ENCODE assay signal across 20 cellular contexts in genomic region chr3:105394177-105394576, GRCh38. TPM values are rescaled to one million over a fixed set of nuclear protein-coding genes. Genes with fewer than 3 reads are reported as not detected.
DNase-seq lines count a peak whose midpoint lies in the region; ATAC-seq and TF ChIP-seq lines count a peak whose summit lies in the region.
"Had no signal": no experiment of that assay in that cellular context is flagged by ENCODE, and none has a peak within 500 bp of the region (broad histone marks: within the 10 kb centered on the region; RNA-seq: fewer than 3 reads in every experiment).

No MANE protein-coding gene starts in this region.

- no peak overlapping the region for H2AFZ ChIP-seq in Karpas-422 (ENCODE audit: low read length)
- no peak overlapping the region for H2AFZ ChIP-seq in mesenchymal stem cell (ENCODE audit: low read depth, low read length)

- no peak overlapping the region for H4K91ac ChIP-seq in mesenchymal stem cell (ENCODE audit: low read length)

- H3K4me3 ChIP-seq in Karpas-422 (ENCODE audit: low read length) (no peak overlapping the region), choroid plexus epithelial cell (ENCODE audit: low read depth, low read length) (no peak overlapping the region), mesenchymal stem cell (ENCODE audit: insufficient read depth in 1 of 2, low read depth in 1 of 2, low read length in 2 of 2) (no peak overlapping the region), coronary artery (no peak overlapping the region)
- H3K4me3 ChIP-seq: A549, breast epithelium, heart right ventricle, SJCRH30, thyroid gland had no signal

- DNase-seq in EL (peak; percentile 31), Karpas-422 (peak; percentile 26), choroid plexus epithelial cell (ENCODE audit: low read depth) (peak; percentile 93), mesenchymal stem cell (peak; percentile 94), nucleus accumbens (lab: John Stamatoyannopoulos, UW) (no peak), RPMI8226 (no peak), coronary artery (ENCODE audit: low spot score) (no peak)
- DNase-seq: C1 segment of cervical spinal cord, heart right ventricle, NCI-H1105 treated with DMSO at 0.1 percent for 48 hours, SJCRH30, T-helper 2 cell, thyroid gland had no signal

- no peaks in the 10 kb centered on the region for H3K4me1 ChIP-seq in Karpas-422 (ENCODE audit: low read length)
- H3K4me1 ChIP-seq in mesenchymal stem cell (ENCODE audit: control insufficient read depth, insufficient read depth, low read depth, low read length) = no peaks in the 10 kb centered on the region
- H3K4me1 ChIP-seq: breast epithelium, heart right ventricle, SJCRH30 had no signal

- no peak overlapping the region for H3K27ac ChIP-seq in Karpas-422 (ENCODE audit: low read length)
- H3K27ac ChIP-seq in mesenchymal stem cell (ENCODE audit: low read length, poor library complexity, severe bottlenecking) = no peak overlapping the region
- H3K27ac ChIP-seq in coronary artery = no peak overlapping the region
- H3K27ac ChIP-seq: A549, breast epithelium, heart right ventricle, HL-60, KMS-11, SJCRH30, thyroid gland had no signal

- H3K36me3 ChIP-seq in Karpas-422 (ENCODE audit: insufficient read depth, low read length) (no peaks in the 10 kb centered on the region), mesenchymal stem cell (ENCODE audit: control insufficient read depth in 1 of 2, insufficient read depth in 2 of 2, low read depth in 1 of 2, low read length in 2 of 2) (no peaks in the 10 kb centered on the region)
- H3K36me3 ChIP-seq: breast epithelium, heart right ventricle, SJCRH30, thyroid gland had no signal

- H2BK15ac ChIP-seq in mesenchymal stem cell (ENCODE audit: low read depth, poor library complexity, severe bottlenecking) = no peak overlapping the region

- no peak overlapping the region for H4K8ac ChIP-seq in mesenchymal stem cell (ENCODE audit: low read length)

- H2BK120ac ChIP-seq in mesenchymal stem cell (ENCODE audit: low read depth, low read length) = no peak overlapping the region

- H4K20me1 ChIP-seq in Karpas-422 (ENCODE audit: insufficient read depth, low read depth, low read length) = no peaks in the 10 kb centered on the region

- H3K4me2 ChIP-seq in Karpas-422 (ENCODE audit: low read depth, low read length, poor library complexity, severe bottlenecking) = no peak overlapping the region
- no peak overlapping the region for H3K4me2 ChIP-seq in mesenchymal stem cell (ENCODE audit: low read length, poor library complexity, severe bottlenecking)
- H3K4me2 ChIP-seq: A549, KMS-11 had no signal

- TF ChIP-seq CTCF in choroid plexus epithelial cell (conservative IDR thresholded peaks at IDR 0.05; ENCODE audit: low read depth, low read length) = no peak
- TF ChIP-seq CTCF in coronary artery (IDR thresholded peaks at IDR 0.05) = no peak

- H3K18ac ChIP-seq in mesenchymal stem cell (ENCODE audit: low read depth in 1 of 2, low read length in 2 of 2) = peak overlapping the region in 1 of 2 experiments; percentile 5

- no peak overlapping the region for H3K14ac ChIP-seq in mesenchymal stem cell (ENCODE audit: low read length in 2 of 2)

- H2AK5ac ChIP-seq in mesenchymal stem cell (ENCODE audit: low read length, severe bottlenecking) = no peak overlapping the region

- H2BK5ac ChIP-seq in mesenchymal stem cell (ENCODE audit: low read depth, low read length, poor library complexity, severe bottlenecking) = no peak overlapping the region

- no peaks in the 10 kb centered on the region for H3K79me2 ChIP-seq in Karpas-422 (ENCODE audit: low read length)

- no peak for ATAC-seq in GM21528 (IDR thresholded peaks at IDR 0.05; ENCODE audit: low FRiP score, unreplicated experiment)
- ATAC-seq: A549; activated naive CD4-positive, alpha-beta T cell treated with anti-CD3 and anti-CD28 coated beads, Interleukin-2, amount 50 U/mL, for 72 hours; heart right ventricle; stimulated activated memory B cell treated with anti-CD40 and anti-IgM and Interleukin-4, amounts not matched to agents 10 μg/mL and 1 μg/mL and 100 μg/mL, for 72 hours had no signal

- H3K9me3 ChIP-seq in Karpas-422 (ENCODE audit: low read length) (no peaks in the 10 kb centered on the region), mesenchymal stem cell (ENCODE audit: control insufficient read depth, low read length) (peaks cover 17% of the 10 kb centered on the region)
- H3K9me3 ChIP-seq: SJCRH30, thyroid gland had no signal

- no peak overlapping the region for H3K9ac ChIP-seq in Karpas-422 (ENCODE audit: low read length)
- H3K9ac ChIP-seq in mesenchymal stem cell (ENCODE audit: low read length) = no peak overlapping the region
- H3K9ac ChIP-seq: KMS-11 had no signal

- 13% methylated on average over 5 of the region's 7 CpGs for WGBS in mesenchymal stem cell

- peaks cover 6% of the 10 kb centered on the region for H3K79me1 ChIP-seq in mesenchymal stem cell (replicated peaks; ENCODE audit: low read length, poor library complexity, severe bottlenecking)

- H3K4ac ChIP-seq in mesenchymal stem cell (ENCODE audit: low read depth in 1 of 2, low read length in 2 of 2) = no peak overlapping the region

- H2BK12ac ChIP-seq in mesenchymal stem cell (ENCODE audit: low read length in 2 of 2) = no peak overlapping the region

- no peaks in the 10 kb centered on the region for H3K27me3 ChIP-seq in Karpas-422 (ENCODE audit: low read length)
- H3K27me3 ChIP-seq in mesenchymal stem cell (ENCODE audit: control insufficient read depth in 1 of 2, insufficient read depth in 1 of 2, low read length in 2 of 2) = no peaks in the 10 kb centered on the region
- H3K27me3 ChIP-seq: breast epithelium, heart right ventricle, SJCRH30, thyroid gland had no signal

- H3K9me2 ChIP-seq in Karpas-422 (replicated peaks; ENCODE audit: insufficient read depth, low read length) = no peaks in the 10 kb centered on the region

- H3K23ac ChIP-seq in mesenchymal stem cell (ENCODE audit: low read length in 2 of 2) = no peak overlapping the region

RNA-seq across cellular contexts. Expression of gene ALCAM, which starts 27.5 kb away (rescaled TPM):
- total RNA-seq in Karpas-422 (2014; rRNA removed; shearing (Covaris generic); ENCODE audit: low replicate concordance) = 5.8 and 16.4 TPM in 2 replicates
- 164 TPM for polyA plus RNA-seq in mesenchymal stem cell (2013, experiment 1 of 2)
- polyA plus RNA-seq in mesenchymal stem cell (2013, experiment 2 of 2) = 168 TPM

Comparison
In these comparisons a context has a peak if more than half of its experiments do, and no peak if none do; other contexts are left out.
1. DNase-seq: peak in EL (single experiment), Karpas-422 (single experiment), choroid plexus epithelial cell (single experiment) and mesenchymal stem cell (single experiment); none in nucleus accumbens (0 of 56), RPMI8226 (single experiment) and coronary artery (single experiment).